32 cellular contexts compared by ENCODE assay signal in the genomic region with DNA sequence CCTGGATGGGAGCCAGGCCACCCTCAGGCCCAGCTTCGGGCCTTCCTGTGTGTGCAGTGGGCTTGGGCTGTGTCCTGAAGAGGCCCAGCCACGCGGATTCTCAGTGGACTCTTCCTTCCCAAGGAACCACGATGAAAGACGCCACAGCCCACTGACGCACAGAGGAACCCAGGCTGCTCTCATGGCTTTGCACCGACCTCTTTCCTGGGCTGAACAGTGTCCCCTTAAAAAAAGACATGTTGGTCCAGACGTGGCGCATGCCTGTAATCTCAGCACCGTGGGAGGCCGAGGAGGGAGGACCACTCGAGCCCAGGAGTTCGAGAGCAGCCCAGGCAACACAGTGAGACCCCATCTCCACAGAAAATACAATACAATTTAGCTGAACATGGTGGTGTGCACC. TPM values are rescaled to one million over a fixed set of nuclear protein-coding genes. Genes with fewer than 3 reads are reported as not detected.
"Had no signal": no experiment of that assay in that cellular context is flagged by ENCODE, and none has a peak within 500 bp of the region (broad histone marks: within the 10 kb centered on the region; RNA-seq: fewer than 3 reads in every experiment).

No MANE protein-coding gene starts in this region.

- DNase-seq: dermis blood vessel endothelial cell; effector memory CD4-positive, alpha-beta T cell; esophagus squamous epithelium; foreskin melanocyte; glutamatergic neuron; heart right ventricle; hippocampal formation; left cardiac atrium; left ventricle myocardium inferior; lower lobe of right lung; natural killer cell; spleen; stimulated activated CD4-positive, alpha-beta T cell treated with anti-CD3 and anti-CD28 coated beads, Interleukin-4, amount 100 ng/mL, for 1 hour; stimulated activated CD8-positive, alpha-beta memory T cell treated with anti-CD3 and anti-CD28 coated beads, Interleukin-4, amount 100 ng/mL, for 48 hours; stimulated activated naive CD4-positive, alpha-beta T cell treated with Interleukin-2 at 50 U/mL for 16 hours; stomach; thyroid gland; trophoblast cell had no signal

- H3K4me3 ChIP-seq: coronary artery, esophagus squamous epithelium, heart right ventricle, left ventricle myocardium inferior, lower lobe of right lung, skin epidermis, spleen, stomach, thyroid gland had no signal

- ATAC-seq: heart right ventricle, left cardiac atrium, lower lobe of right lung, natural killer cell had no signal

- H2AFZ ChIP-seq: parathyroid adenoma had no signal

- FAIRE-seq: endothelial cell of umbilical vein, islet of Langerhans had no signal

- H3K36me3 ChIP-seq: esophagus squamous epithelium, heart right ventricle, left ventricle myocardium inferior, lower lobe of right lung, spleen, stomach, thyroid gland had no signal

- H3K9me3 ChIP-seq: lower lobe of right lung, thyroid gland had no signal

- H3K4me1 ChIP-seq: esophagus squamous epithelium, heart right ventricle, left ventricle myocardium inferior, lower lobe of right lung, parathyroid adenoma, spleen, stomach, thyroid gland had no signal

- H3K27ac ChIP-seq: coronary artery, esophagus squamous epithelium, heart right ventricle, left ventricle myocardium inferior, lower lobe of right lung, parathyroid adenoma, skin epidermis, spleen, stomach, thyroid gland had no signal

- H3K9ac ChIP-seq: parathyroid adenoma had no signal

- H3K27me3 ChIP-seq: thyroid gland had no signal

RNA-seq across cellular contexts. Expression of a gene that starts 3.5 kb away (rescaled TPM):
- total RNA-seq: dermis blood vessel endothelial cell, endothelial cell of umbilical vein, epithelial cell of proximal tubule, esophagus squamous epithelium, heart right ventricle, kidney epithelial cell, left cardiac atrium, left ventricle myocardium inferior, lower lobe of right lung, mononuclear cell, natural killer cell, neural crest cell, osteoblast, progenitor cell of endocrine pancreas, spleen, stomach, subcutaneous adipose tissue, temporal lobe, thyroid gland, urinary bladder had no signal
- polyA plus RNA-seq: endothelial cell of umbilical vein, heart right ventricle, spleen, stomach, urinary bladder had no signal

RNA-seq across cellular contexts. Expression of a gene that starts 4.8 kb away (rescaled TPM):
- total RNA-seq: dermis blood vessel endothelial cell, endothelial cell of umbilical vein, epithelial cell of proximal tubule, esophagus squamous epithelium, heart right ventricle, kidney epithelial cell, left cardiac atrium, left ventricle myocardium inferior, lower lobe of right lung, mononuclear cell, natural killer cell, neural crest cell, osteoblast, progenitor cell of endocrine pancreas, spleen, stomach, subcutaneous adipose tissue, temporal lobe, thyroid gland, urinary bladder had no signal
- polyA plus RNA-seq: endothelial cell of umbilical vein, heart right ventricle, spleen, stomach, urinary bladder had no signal

RNA-seq across cellular contexts. Expression of a gene that starts 8.0 kb away (rescaled TPM):
- total RNA-seq: dermis blood vessel endothelial cell, endothelial cell of umbilical vein, epithelial cell of proximal tubule, esophagus squamous epithelium, heart right ventricle, kidney epithelial cell, left cardiac atrium, left ventricle myocardium inferior, lower lobe of right lung, mononuclear cell, neural crest cell, osteoblast, progenitor cell of endocrine pancreas, spleen, stomach, subcutaneous adipose tissue, temporal lobe, thyroid gland, urinary bladder had no signal
- polyA plus RNA-seq: endothelial cell of umbilical vein, heart right ventricle, spleen, stomach, urinary bladder had no signal

RNA-seq across cellular contexts. Expression of a gene that starts 12.5 kb away (rescaled TPM):
- total RNA-seq: dermis blood vessel endothelial cell, endothelial cell of umbilical vein, epithelial cell of proximal tubule, esophagus squamous epithelium, heart right ventricle, kidney epithelial cell, left cardiac atrium, left ventricle myocardium inferior, lower lobe of right lung, mononuclear cell, natural killer cell, neural crest cell, osteoblast, progenitor cell of endocrine pancreas, spleen, stomach, subcutaneous adipose tissue, temporal lobe, thyroid gland, urinary bladder had no signal
- polyA plus RNA-seq: endothelial cell of umbilical vein, heart right ventricle, spleen, stomach, urinary bladder had no signal

RNA-seq across cellular contexts. Expression of a gene that starts 17.0 kb away (rescaled TPM):
- total RNA-seq: dermis blood vessel endothelial cell, endothelial cell of umbilical vein, epithelial cell of proximal tubule, esophagus squamous epithelium, heart right ventricle, kidney epithelial cell, left cardiac atrium, left ventricle myocardium inferior, lower lobe of right lung, mononuclear cell, natural killer cell, neural crest cell, osteoblast, progenitor cell of endocrine pancreas, spleen, stomach, subcutaneous adipose tissue, temporal lobe, urinary bladder had no signal
- polyA plus RNA-seq: endothelial cell of umbilical vein, heart right ventricle, spleen, stomach, urinary bladder had no signal
